In genomic region chr4:149897784-149898183, GRCh38 we compare ENCODE assay signal across 8 cellular contexts.
DNase-seq lines count a peak whose midpoint lies in the region; ATAC-seq and TF ChIP-seq lines count a peak whose summit lies in the region.

No MANE protein-coding gene starts in this region.

- TF ChIP-seq CTCF in GM20000 (IDR thresholded peaks at IDR 0.05; ENCODE audit: extremely low read depth, missing control alignments) (no peak), OCI-LY7 (conservative IDR thresholded peaks at IDR 0.05; ENCODE audit: low read length) (peak; percentile 68), Peyer's patch (IDR thresholded peaks at IDR 0.05) (peak in 3 of 6 experiments; percentile 49 to 56 (median 55))

- H3K27ac ChIP-seq in OCI-LY7 (ENCODE audit: low read depth, low read length, poor library complexity, severe bottlenecking) (no peak overlapping the region), Peyer's patch (no peak overlapping the region)

- no TSS peak for BruUV-seq in OCI-LY7 (replicated peaks; lab: Mats Ljungman, UMichigan)

- H3K27me3 ChIP-seq in Peyer's patch, result no peaks in the 10 kb centered on the region

- intact Hi-C loops in OCI-LY7 (cut with micrococcal nuclease; ENCODE audit: unreplicated experiment), result loop anchor here (2.0 kb wide), 1 partner anchor 527 kb away; no protein-coding TSS in a partner anchor

- H3K4me1 ChIP-seq in OCI-LY7 (ENCODE audit: insufficient read depth, low read length, poor library complexity, severe bottlenecking) (no peaks in the 10 kb centered on the region), Peyer's patch (no peaks in the 10 kb centered on the region)

- H3K9me2 ChIP-seq in OCI-LY7 (ENCODE audit: insufficient read depth, low read length), result no peaks in the 10 kb centered on the region

- H3K4me2 ChIP-seq in OCI-LY7 (ENCODE audit: low read length), result no peak overlapping the region

- DNase-seq in Ammon's horn (ENCODE audit: low spot score) (peak; percentile 23), GM20000 (ENCODE audit: low spot score) (peak; percentile 7), OCI-LY7 (ENCODE audit: low spot score) (peak; percentile 12), iPS-NIHi7 (ENCODE audit: extremely low spot score) (peak; percentile 13), cerebellar nuclear complex (lab: John Stamatoyannopoulos, UW) (no peak), Peyer's patch (no peak)

- CTCF ChIA-PET in OCI-LY7 (lab: Charles Lee; ENCODE audit: unreplicated experiment), result no interaction called here

- POLR2A ChIA-PET in OCI-LY7 (lab: Charles Lee), result no interaction called here

- H3K4me3 ChIP-seq in OCI-LY7 (ENCODE audit: low read depth, low read length, poor library complexity, severe bottlenecking) (no peak overlapping the region), Peyer's patch (no peak overlapping the region)

- H2AFZ ChIP-seq in OCI-LY7 (ENCODE audit: low read length), result no peak overlapping the region

- no peak for TF ChIP-seq POLR2A in Peyer's patch (IDR thresholded peaks at IDR 0.05)

- H3K36me3 ChIP-seq in OCI-LY7 (ENCODE audit: insufficient read depth, low read length) (no peaks in the 10 kb centered on the region), Peyer's patch (no peaks in the 10 kb centered on the region)

- H3K9me3 ChIP-seq in OCI-LY7 (ENCODE audit: low read length) (no peaks in the 10 kb centered on the region), Peyer's patch (no peaks in the 10 kb centered on the region)

- ATAC-seq in GM18909 (IDR thresholded peaks at IDR 0.05; ENCODE audit: poor library complexity, unreplicated experiment) (no peak), HG03342 (IDR thresholded peaks at IDR 0.05; ENCODE audit: unreplicated experiment) (no peak)

- no peaks in the 10 kb centered on the region for H3K79me2 ChIP-seq in OCI-LY7 (ENCODE audit: insufficient read depth, low read depth, low read length)

- H4K20me1 ChIP-seq in OCI-LY7 (ENCODE audit: insufficient read depth, low read length), result no peaks in the 10 kb centered on the region

Comparison
In these comparisons a context has a peak if more than half of its experiments do, and no peak if none do; other contexts are left out.
1. DNase-seq: peak in Ammon's horn (single experiment), GM20000 (single experiment), OCI-LY7 (single experiment) and iPS-NIHi7 (single experiment); none in cerebellar nuclear complex (0 of 2) and Peyer's patch (0 of 3).